Comparison of ENCODE assay signal across 8 cellular contexts in the genomic region with DNA sequence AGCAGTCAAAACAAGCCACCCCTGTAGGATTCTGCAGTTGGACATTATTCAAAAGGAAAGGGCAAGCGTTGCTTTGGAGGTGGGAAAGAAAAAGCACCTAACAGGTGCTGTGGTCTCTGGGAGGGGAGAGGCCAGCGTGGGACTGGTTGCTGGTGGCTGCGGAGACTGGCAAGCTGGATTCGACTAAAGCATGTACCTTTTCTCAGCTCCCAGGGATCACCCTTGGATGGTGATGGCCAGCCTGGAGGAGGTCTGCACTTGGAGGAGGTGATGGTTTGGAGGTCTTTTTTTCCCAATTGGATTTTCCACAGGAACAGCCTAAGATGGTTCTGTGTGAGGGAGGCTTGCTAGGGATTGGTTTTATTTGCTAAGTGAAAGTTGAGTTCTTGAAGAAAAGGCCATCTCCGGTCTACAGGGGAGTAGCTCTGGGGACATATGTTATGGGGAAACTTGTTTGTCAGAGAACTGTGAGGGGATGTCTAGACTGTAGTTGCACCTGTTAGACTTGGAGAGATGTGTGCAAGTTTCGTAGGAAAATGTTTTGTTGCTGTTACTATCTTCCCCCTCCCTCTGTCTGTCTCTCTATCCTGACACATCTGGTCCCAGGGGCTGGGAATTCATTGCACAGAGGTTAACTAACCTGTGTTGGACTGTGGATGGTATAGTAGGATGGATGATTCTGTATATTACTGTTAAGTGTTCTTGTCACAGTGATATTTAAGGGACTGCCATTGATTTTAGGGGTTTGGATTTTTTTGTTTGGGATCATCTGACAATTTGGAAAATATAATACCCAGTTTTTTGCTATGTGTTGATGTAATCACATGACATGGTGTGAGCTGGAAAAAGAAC. TPM values are rescaled to one million over a fixed set of nuclear protein-coding genes. Genes with fewer than 3 reads are reported as not detected.
A peak's percentile ranks its signal among the peaks of the same experiment; 100 is the strongest.
DNase-seq lines count a peak whose midpoint lies in the region; ATAC-seq and TF ChIP-seq lines count a peak whose summit lies in the region.

No MANE protein-coding gene starts in this region.

- H3K79me2 ChIP-seq in trophoblast cell (ENCODE audit: control insufficient read depth, insufficient read depth, low read length, poor library complexity): peaks cover 23% of the 10 kb centered on the region

- TF ChIP-seq CTCF in cardiac muscle cell (IDR thresholded peaks at IDR 0.05; ENCODE audit: low read depth, low read length): no peak

- H3K79me1 ChIP-seq in trophoblast cell (ENCODE audit: low read length): peaks cover 24% of the 10 kb centered on the region

- no peak overlapping the region for H2AK5ac ChIP-seq in trophoblast cell (ENCODE audit: low read length)

- H3K4me3 Mint-ChIP-seq in T-helper 17 cell: peak overlapping the region; percentile 100

- peak overlapping the region; percentile 97 for H3K4ac ChIP-seq in trophoblast cell (ENCODE audit: low read depth, low read length)

- no peak overlapping the region for H4K91ac ChIP-seq in trophoblast cell (ENCODE audit: low read depth, low read length)

- peak overlapping the region; percentile 97 for H3K27ac ChIP-seq in cardiac muscle cell
- H3K27ac ChIP-seq in esophagus (ENCODE audit: low read depth in 2 of 2, low read length in 1 of 2): peak overlapping the region in 1 of 2 donors; percentile 84
- H3K27ac ChIP-seq in trophoblast cell (ENCODE audit: low read depth, low read length): no peak overlapping the region

- peaks cover 15% of the 10 kb centered on the region for H3K36me3 Mint-ChIP-seq in T-helper 17 cell (ENCODE audit: low read depth)

- no peak overlapping the region for H2AFZ ChIP-seq in trophoblast cell (ENCODE audit: insufficient read depth, low read length, poor library complexity)

- 27 to 29% methylated on average over 6 of the region's 6 CpGs for WGBS in esophagus, 2 donors
- no CpG with 5 or more reads among the region's 6 CpGs for WGBS in trophoblast cell (ENCODE audit: extremely low coverage, insufficient coverage, insufficient read length)

- ATAC-seq in T-helper 17 cell (no peak), GM18868 (IDR thresholded peaks at IDR 0.05; ENCODE audit: unreplicated experiment) (no peak)

- peak overlapping the region; percentile 80 for H3K4me2 ChIP-seq in trophoblast cell (ENCODE audit: low read length)

- H3K9me3 ChIP-seq in cardiac muscle cell (ENCODE audit: low read depth): no peaks in the 10 kb centered on the region
- no peaks in the 10 kb centered on the region for H3K9me3 ChIP-seq in T-helper 17 cell (ENCODE audit: control insufficient read depth, low read length, poor library complexity, severe bottlenecking)
- H3K9me3 ChIP-seq in esophagus (ENCODE audit: control insufficient read depth in 2 of 2, insufficient read depth in 1 of 2, low read depth in 1 of 2, low read length in 1 of 2): no peaks in the 10 kb centered on the region
- H3K9me3 ChIP-seq in trophoblast cell (ENCODE audit: insufficient read depth, low read depth, low read length): no peaks in the 10 kb centered on the region

- H4K12ac ChIP-seq in trophoblast cell (ENCODE audit: low read depth, low read length): no peak overlapping the region

- H4K8ac ChIP-seq in trophoblast cell (ENCODE audit: low read depth, low read length): no peak overlapping the region

- no peak overlapping the region for H2BK120ac ChIP-seq in trophoblast cell (ENCODE audit: insufficient read depth, low read length, poor library complexity)

- H3K4me1 ChIP-seq in cardiac muscle cell (ENCODE audit: low read depth) (peaks cover 43% of the 10 kb centered on the region), esophagus (ENCODE audit: control insufficient read depth in 2 of 2, insufficient read depth in 2 of 2, low read length in 1 of 2) (peaks cover 0 to 3% of the 10 kb centered on the region in 2 donors), trophoblast cell (ENCODE audit: control insufficient read depth in 1 of 2, insufficient read depth in 2 of 2, low read length in 2 of 2) (peaks cover 8 to 13% of the 10 kb centered on the region in 2 experiments)

- H3K4me3 ChIP-seq in cardiac muscle cell: peak overlapping the region; percentile 61
- H3K4me3 ChIP-seq in esophagus (ENCODE audit: low read depth in 1 of 2, low read length in 2 of 2): peak overlapping the region; percentile 93 to 99
- H3K4me3 ChIP-seq in trophoblast cell (ENCODE audit: low read depth, low read length): peak overlapping the region; percentile 95

- H3K4me1 Mint-ChIP-seq in T-helper 17 cell: peaks cover 53% of the 10 kb centered on the region

- no peak overlapping the region for H3K18ac ChIP-seq in trophoblast cell (ENCODE audit: low read length)

- H3K9ac ChIP-seq in trophoblast cell (ENCODE audit: low read length): peak overlapping the region; percentile 70

- DNase-seq in cardiac muscle cell (ENCODE audit: low read depth in 1 of 2, low spot score in 1 of 2): no peak
- DNase-seq in cardiac septum (ENCODE audit: low spot score): no peak
- peak in 1 of 3 donors; percentile 11 for DNase-seq in T-helper 17 cell
- DNase-seq in trophoblast cell: no peak
- no peak for DNase-seq in cortex of kidney (lab: John Stamatoyannopoulos, UW)
- DNase-seq in NCI-H2196 treated with DMSO at 0.1 percent for 48 hours (lab: John Stamatoyannopoulos, UW; ENCODE audit: unreplicated experiment): no peak

- no peaks in the 10 kb centered on the region for H3K27me3 ChIP-seq in cardiac muscle cell
- H3K27me3 ChIP-seq in esophagus (ENCODE audit: control insufficient read depth in 1 of 2, insufficient read depth in 2 of 2, low read length in 2 of 2): no peaks in the 10 kb centered on the region
- H3K27me3 ChIP-seq in trophoblast cell (ENCODE audit: insufficient read depth, low read length): no peaks in the 10 kb centered on the region

- peaks cover 2% of the 10 kb centered on the region for H3K36me3 ChIP-seq in cardiac muscle cell
- H3K36me3 ChIP-seq in esophagus (ENCODE audit: control insufficient read depth in 2 of 2, insufficient read depth in 2 of 2, low read length in 1 of 2): no peaks in the 10 kb centered on the region
- peaks cover 1 to 7% of the 10 kb centered on the region in 2 experiments for H3K36me3 ChIP-seq in trophoblast cell (ENCODE audit: control insufficient read depth in 1 of 2, insufficient read depth in 2 of 2, low read length in 2 of 2)

- no peak overlapping the region for H2BK5ac ChIP-seq in trophoblast cell (ENCODE audit: low read depth, low read length, poor library complexity)

- H3K14ac ChIP-seq in trophoblast cell (ENCODE audit: low read length): no peak overlapping the region

- H2BK12ac ChIP-seq in trophoblast cell (ENCODE audit: low read length): no peak overlapping the region

- no peak overlapping the region for H3K23ac ChIP-seq in trophoblast cell (ENCODE audit: low read length)

- peak overlapping the region; percentile 99 for H3K27ac Mint-ChIP-seq in T-helper 17 cell

- intact Hi-C loops in cardiac septum (cut with DNase I): loop anchor here (2.0 kb wide), 2 partner anchors 58 to 292 kb away; no protein-coding TSS in a partner anchor

- no peaks in the 10 kb centered on the region for H3K27me3 Mint-ChIP-seq in T-helper 17 cell

RNA-seq across cellular contexts. Expression of gene DYRK2, which starts 2.2 kb away (rescaled TPM):
- 58.2 and 95.9 TPM in 2 replicates for total RNA-seq in cardiac muscle cell
- polyA plus RNA-seq in cardiac muscle cell: 48.2 and 66.3 TPM in 2 replicates
- 56.0 TPM for total RNA-seq in cardiac septum
- 10 to 100 TPM; 85.6 to 88.9 TPM for total RNA-seq in T-helper 17 cell
- 1 to 10 TPM; 3.2 to 6.2 TPM for polyA plus RNA-seq in esophagus
- polyA plus RNA-seq in trophoblast cell (2013): 17.2 TPM in 2 replicates
